ENCODE assay signal across 7 cellular contexts in the genomic region with DNA sequence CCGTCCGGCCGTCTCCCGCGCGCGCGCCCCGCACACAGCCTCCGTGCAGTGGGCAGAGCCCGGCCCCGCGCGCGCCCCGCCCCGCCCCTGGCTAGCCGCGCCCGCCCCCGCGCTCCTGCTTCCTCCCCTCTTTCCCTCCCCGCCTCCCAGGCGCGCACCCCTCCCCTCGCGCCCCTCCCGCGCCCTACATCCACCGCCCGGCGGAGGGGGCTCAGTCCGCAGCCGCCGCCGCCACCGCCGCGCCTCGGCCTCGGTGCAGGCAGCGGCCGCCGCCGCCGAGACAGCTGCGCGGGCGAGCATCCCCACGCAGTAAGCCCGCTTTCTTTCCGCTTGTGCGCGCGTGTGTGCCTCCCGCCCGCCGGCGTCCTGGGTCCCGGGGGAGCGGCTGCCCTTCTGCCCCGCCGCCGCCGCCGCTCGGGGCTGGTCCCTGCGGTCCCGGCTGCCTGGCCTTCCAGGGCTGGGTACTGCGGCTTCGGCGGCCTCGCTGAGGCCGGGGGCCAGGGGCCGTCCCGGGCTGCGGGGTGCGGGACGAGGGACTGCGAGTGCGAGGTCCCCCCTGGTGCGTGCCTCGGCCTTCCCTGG. TPM values are rescaled to one million over a fixed set of nuclear protein-coding genes. Genes with fewer than 3 reads are reported as not detected.
DNase-seq lines count a peak whose midpoint lies in the region; ATAC-seq and TF ChIP-seq lines count a peak whose summit lies in the region.

A gene (plus strand): TSS at position 214 of the 582 bp plus-strand sequence.

- H3K27me3 ChIP-seq in testis, result no peaks in the 10 kb centered on the region

- peaks cover 20% of the 10 kb centered on the region for H3K4me1 Mint-ChIP-seq in activated T-helper 17 cell treated with anti-CD3 and anti-CD28 coated beads, Interleukin-2, amount 50 U/mL, for 72 hours
- H3K4me1 Mint-ChIP-seq in natural killer cell treated with Interleukin-12 subunit alpha and Interleukin-12 subunit beta and Interleukin-15 and Interleukin-18, amount 100 ng/mL, for 72 hours (ENCODE audit: low read depth in 2 of 2), result peaks cover 17 to 23% of the 10 kb centered on the region in 2 donors

- intact Hi-C loops in testis (cut with DNase I; ENCODE audit: low total_unique reads), result no loop called here

- no peaks in the 10 kb centered on the region for H3K27me3 Mint-ChIP-seq in activated T-helper 17 cell treated with anti-CD3 and anti-CD28 coated beads, Interleukin-2, amount 50 U/mL, for 72 hours
- peaks cover 17 to 39% of the 10 kb centered on the region in 2 donors for H3K27me3 Mint-ChIP-seq in natural killer cell treated with Interleukin-12 subunit alpha and Interleukin-12 subunit beta and Interleukin-15 and Interleukin-18, amount 100 ng/mL, for 72 hours

- H3K9me3 Mint-ChIP-seq in activated T-helper 17 cell treated with anti-CD3 and anti-CD28 coated beads, Interleukin-2, amount 50 U/mL, for 72 hours, result no peaks in the 10 kb centered on the region
- no peaks in the 10 kb centered on the region for H3K9me3 Mint-ChIP-seq in natural killer cell treated with Interleukin-12 subunit alpha and Interleukin-12 subunit beta and Interleukin-15 and Interleukin-18, amount 100 ng/mL, for 72 hours

- TF ChIP-seq POLR2A in testis (IDR thresholded peaks at IDR 0.05), result no peak

- H3K4me1 ChIP-seq in testis, result no peaks in the 10 kb centered on the region

- peak within 1 kb of the TSS; percentile 58 for H3K4me3 ChIP-seq in fibroblast of pulmonary artery (replicated peaks; ENCODE audit: low read depth, low read length)
- peak within 1 kb of the TSS; percentile 61 for H3K4me3 ChIP-seq in testis

- WGBS in testis, 2 donors, result 1% methylated on average over 21 to 29 of the region's 83 CpGs

- no peak for TF ChIP-seq CTCF in fibroblast of pulmonary artery (IDR thresholded peaks at IDR 0.05; ENCODE audit: low read length, missing control alignments)
- TF ChIP-seq CTCF in testis (IDR thresholded peaks at IDR 0.05), result no peak

- peak; percentile 49 for ATAC-seq in GM21619 (IDR thresholded peaks at IDR 0.05; ENCODE audit: unreplicated experiment)
- peak; percentile 72 for ATAC-seq in activated T-helper 17 cell treated with anti-CD3 and anti-CD28 coated beads, Interleukin-2, amount 50 U/mL, for 72 hours (replicated peaks)
- ATAC-seq in natural killer cell treated with Interleukin-12 subunit alpha and Interleukin-12 subunit beta and Interleukin-15 and Interleukin-18, amount 100 ng/mL, for 72 hours, result peak; percentile 87 to 88

- DNase-seq in NCI-H774 (lab: John Stamatoyannopoulos, UW), result peak; percentile 59
- peak; percentile 21 for DNase-seq in fibroblast of pulmonary artery (ENCODE audit: low read depth)
- peak; percentile 69 for DNase-seq in natural killer cell treated with Interleukin-12 subunit alpha and Interleukin-12 subunit beta and Interleukin-15 and Interleukin-18, amount 100 ng/mL, for 72 hours (ENCODE audit: low spot score)
- peak; percentile 66 for DNase-seq in testis
- no peak for DNase-seq in T1000 (lab: John Stamatoyannopoulos, UW)

- H3K36me3 Mint-ChIP-seq in activated T-helper 17 cell treated with anti-CD3 and anti-CD28 coated beads, Interleukin-2, amount 50 U/mL, for 72 hours (ENCODE audit: low read depth), result no peaks in the 10 kb centered on the region
- H3K36me3 Mint-ChIP-seq in natural killer cell treated with Interleukin-12 subunit alpha and Interleukin-12 subunit beta and Interleukin-15 and Interleukin-18, amount 100 ng/mL, for 72 hours, result no peaks in the 10 kb centered on the region

- no peaks in the 10 kb centered on the region for H3K36me3 ChIP-seq in testis (ENCODE audit: low read depth, missing control alignments)

- no peaks in the 10 kb centered on the region for H3K9me3 ChIP-seq in testis

- H3K27ac ChIP-seq in testis, result peak within 1 kb of the TSS; percentile 50 to 78

- H3K27ac Mint-ChIP-seq in activated T-helper 17 cell treated with anti-CD3 and anti-CD28 coated beads, Interleukin-2, amount 50 U/mL, for 72 hours, result peak within 1 kb of the TSS; percentile 58
- no peak within 1 kb of the TSS for H3K27ac Mint-ChIP-seq in natural killer cell treated with Interleukin-12 subunit alpha and Interleukin-12 subunit beta and Interleukin-15 and Interleukin-18, amount 100 ng/mL, for 72 hours

- peak within 1 kb of the TSS; percentile 85 for H3K4me3 Mint-ChIP-seq in activated T-helper 17 cell treated with anti-CD3 and anti-CD28 coated beads, Interleukin-2, amount 50 U/mL, for 72 hours
- peak within 1 kb of the TSS; percentile 69 for H3K4me3 Mint-ChIP-seq in natural killer cell treated with Interleukin-12 subunit alpha and Interleukin-12 subunit beta and Interleukin-15 and Interleukin-18, amount 100 ng/mL, for 72 hours

RNA-seq across cellular contexts. Expression of the gene that starts here (rescaled TPM):
- total RNA-seq in activated T-helper 17 cell treated with anti-CD3 and anti-CD28 coated beads, Interleukin-2, amount 50 U/mL, for 72 hours, result 10 to 100 TPM; 19.0 to 27.5 TPM
- 1 to 10 TPM; 2.9 to 6.7 TPM for total RNA-seq in natural killer cell treated with Interleukin-12 subunit alpha and Interleukin-12 subunit beta and Interleukin-15 and Interleukin-18, amount 100 ng/mL, for 72 hours
- total RNA-seq in testis, result 10 to 100 TPM; 92.5 to 98.6 TPM
- polyA plus RNA-seq in testis (ENCODE audit: insufficient read depth, low read depth, low replicate concordance), result 211 TPM
